In genomic region chr2:216553093-216553478, GRCh38 we compare ENCODE assay signal across 15 cellular contexts. TPM values are rescaled to one million over a fixed set of nuclear protein-coding genes. Genes with fewer than 3 reads are reported as not detected.
DNase-seq lines count a peak whose midpoint lies in the region; ATAC-seq, FAIRE-seq and TF ChIP-seq lines count a peak whose summit lies in the region.
"Had no signal": no experiment of that assay in that cellular context is flagged by ENCODE, and none has a peak within 500 bp of the region (broad histone marks: within the 10 kb centered on the region; RNA-seq: fewer than 3 reads in every experiment).

No MANE protein-coding gene starts in this region.

- TF ChIP-seq CTCF in astrocyte of the spinal cord (IDR thresholded peaks at IDR 0.05; ENCODE audit: low read depth, low read length) (no peak), keratinocyte (optimal IDR thresholded peaks at IDR 0.05 in 1 of 3, IDR thresholded peaks at IDR 0.05 in 1 of 3, conservative IDR thresholded peaks at IDR 0.05 in 1 of 3; ENCODE audit: extremely low read depth in 1 of 3, insufficient read depth in 2 of 3, low read length in 3 of 3) (no peak), nephron progenitor cell (IDR thresholded peaks at IDR 0.05) (no peak)

- H3K9me3 Mint-ChIP-seq in nephron progenitor cell = no peaks in the 10 kb centered on the region
- H3K9me3 Mint-ChIP-seq: activated naive CD4-positive, alpha-beta T cell treated with anti-CD3 and anti-CD28 coated beads, Interleukin-2, amount 50 U/mL, for 72 hours; CD4-positive, alpha-beta T cell had no signal

- no peak overlapping the region for H3K4me2 ChIP-seq in keratinocyte (ENCODE audit: control insufficient read depth, extremely low read depth, insufficient read depth, low read depth, low read length)

- peaks cover 72% of the 10 kb centered on the region for H3K4me1 Mint-ChIP-seq in nephron progenitor cell

- H3K27me3 ChIP-seq in keratinocyte (ENCODE audit: control insufficient read depth, extremely low read depth, insufficient read depth, low read length) (no peaks in the 10 kb centered on the region), stomach smooth muscle (ENCODE audit: control insufficient read depth in 1 of 2, insufficient read depth in 2 of 2, low read length in 2 of 2) (no peaks in the 10 kb centered on the region)
- H3K27me3 ChIP-seq: right lobe of liver had no signal

- no peak overlapping the region for H3K27ac Mint-ChIP-seq in nephron progenitor cell
- H3K27ac Mint-ChIP-seq: activated naive CD4-positive, alpha-beta T cell treated with anti-CD3 and anti-CD28 coated beads, Interleukin-2, amount 50 U/mL, for 72 hours; CD4-positive, alpha-beta T cell had no signal

- peak; percentile 32 for DNase-seq in HT1080 (ENCODE audit: low read depth)
- peak; percentile 42 for DNase-seq in astrocyte of the spinal cord (ENCODE audit: low read depth, low spot score)
- DNase-seq in keratinocyte (ENCODE audit: low read depth, low spot score) = no peak
- DNase-seq in ACHN = no peak
- no peak for DNase-seq in nephron progenitor cell
- no peak for DNase-seq in NK-92 (lab: John Stamatoyannopoulos, UW; ENCODE audit: unreplicated experiment)
- DNase-seq: CD4-positive, alpha-beta T cell; immature natural killer cell; Karpas-422; NCI-H1694 treated with DMSO at 0.1 percent for 48 hours; NCI-H774; right lobe of liver had no signal

- no peak for ATAC-seq in GM18907 (IDR thresholded peaks at IDR 0.05; ENCODE audit: unreplicated experiment)
- ATAC-seq: activated naive CD4-positive, alpha-beta T cell treated with anti-CD3 and anti-CD28 coated beads, Interleukin-2, amount 50 U/mL, for 72 hours had no signal

- H4K20me1 ChIP-seq in keratinocyte (ENCODE audit: control insufficient read depth, extremely low read depth, insufficient read depth, low read length) = no peaks in the 10 kb centered on the region

- H2AFZ ChIP-seq in keratinocyte (ENCODE audit: control insufficient read depth, low read length) = no peak overlapping the region

- no peak overlapping the region for H3K4me3 ChIP-seq in astrocyte of the spinal cord (ENCODE audit: low read depth, low read length)
- H3K4me3 ChIP-seq in keratinocyte (ENCODE audit: control insufficient read depth in 2 of 3, extremely low read depth in 1 of 3, insufficient read depth in 2 of 3, low read depth in 1 of 3, low read length in 3 of 3) = no peak overlapping the region
- H3K4me3 ChIP-seq in stomach smooth muscle (ENCODE audit: low read length in 2 of 2) = no peak overlapping the region
- H3K4me3 ChIP-seq: right lobe of liver had no signal

- no peaks in the 10 kb centered on the region for H3K79me2 ChIP-seq in keratinocyte (ENCODE audit: control insufficient read depth, insufficient read depth, low read length)

- H3K36me3 Mint-ChIP-seq in nephron progenitor cell (ENCODE audit: low read depth) = no peaks in the 10 kb centered on the region
- H3K36me3 Mint-ChIP-seq: activated naive CD4-positive, alpha-beta T cell treated with anti-CD3 and anti-CD28 coated beads, Interleukin-2, amount 50 U/mL, for 72 hours had no signal

- H3K36me3 ChIP-seq in keratinocyte (ENCODE audit: control insufficient read depth in 2 of 2, extremely low read depth in 1 of 2, insufficient read depth in 2 of 2, low read length in 2 of 2) = no peaks in the 10 kb centered on the region
- H3K36me3 ChIP-seq in stomach smooth muscle (ENCODE audit: control insufficient read depth in 2 of 2, insufficient read depth in 2 of 2, low read length in 2 of 2) = no peaks in the 10 kb centered on the region
- H3K36me3 ChIP-seq: right lobe of liver had no signal

- in situ Hi-C loops in astrocyte of the spinal cord (cut with HindIII; ENCODE audit: low sequenced_read_pairs) = no loop called here
- in situ Hi-C loops in ACHN (cut with HindIII; ENCODE audit: low pct_ligation_motif_present, low pct_unique_long_range_greater_than_20kb, low sequenced_read_pairs) = no loop called here

- peak; percentile 67 for FAIRE-seq in keratinocyte (lab: Jason Lieb, UNC)

- H3K9ac ChIP-seq in keratinocyte (ENCODE audit: control insufficient read depth, extremely low read depth, insufficient read depth, low read length) (no peak overlapping the region), stomach smooth muscle (ENCODE audit: low read length in 2 of 2) (peak overlapping the region in 1 of 2 donors; percentile 29)

- H3K27me3 Mint-ChIP-seq in nephron progenitor cell (ENCODE audit: low read depth, poor library complexity) = peaks cover 4% of the 10 kb centered on the region
- H3K27me3 Mint-ChIP-seq: CD4-positive, alpha-beta T cell had no signal

- dilution Hi-C loops in keratinocyte (cut with MboI; ENCODE audit: extremely low pct_ligation_motif_present, low sequenced_read_pairs) = no loop called here

- no peak overlapping the region for H3K4me3 Mint-ChIP-seq in nephron progenitor cell
- H3K4me3 Mint-ChIP-seq: CD4-positive, alpha-beta T cell had no signal

- H3K9me3 ChIP-seq in keratinocyte (ENCODE audit: control insufficient read depth, low read depth, low read length) (no peaks in the 10 kb centered on the region), stomach smooth muscle (ENCODE audit: control insufficient read depth in 2 of 2, low read length in 2 of 2) (no peaks in the 10 kb centered on the region)
- H3K9me3 ChIP-seq: right lobe of liver had no signal

- H3K4me1 ChIP-seq in keratinocyte (ENCODE audit: control insufficient read depth, extremely low read depth, insufficient read depth, low read length) = peaks cover 43% of the 10 kb centered on the region
- H3K4me1 ChIP-seq in stomach smooth muscle (ENCODE audit: control insufficient read depth, insufficient read depth, low read length) = peaks cover 68% of the 10 kb centered on the region
- H3K4me1 ChIP-seq: right lobe of liver had no signal

- no peaks in the 10 kb centered on the region for H3K9me1 ChIP-seq in keratinocyte (ENCODE audit: control insufficient read depth, extremely low read depth, insufficient read depth, low read length)

- H3K27ac ChIP-seq in keratinocyte (ENCODE audit: control insufficient read depth, insufficient read depth, low read length) (peak overlapping the region; percentile 42), stomach smooth muscle (ENCODE audit: low read length) (peak overlapping the region; percentile 85)
- H3K27ac ChIP-seq: right lobe of liver had no signal

RNA-seq across cellular contexts. Expression of gene RPL37A, which starts 54.4 kb away (rescaled TPM):
- total RNA-seq in HT1080 (2014; rRNA removed; shearing (Covaris generic)) = 2,842 and 5,277 TPM in 2 replicates
- polyA plus RNA-seq in HT1080 (2015; cell fraction: cytosol; rRNA removed) = 1,886 and 2,167 TPM in 2 replicates
- polyA plus RNA-seq in HT1080 (2015; cell fraction: nucleus; rRNA removed) = 570 and 587 TPM in 2 replicates
- 1,858 to 4,257 TPM (median 3,899 TPM) in 3 replicates for polyA plus RNA-seq in keratinocyte
- polyA plus RNA-seq in keratinocyte (2011; ENCODE audit: low read depth) = 4,600 TPM
- 2,058 and 2,504 TPM in 2 replicates for polyA plus RNA-seq in keratinocyte (2011; cell fraction: cytosol; rRNA removed)
- 771 and 780 TPM in 2 replicates for polyA plus RNA-seq in keratinocyte (2011; cell fraction: nucleus; rRNA removed)
- polyA plus RNA-seq in keratinocyte (2012; ENCODE audit: low replicate concordance) = 4,782 and 6,727 TPM in 2 replicates
- 404 to 934 TPM (median 861 TPM) in 3 replicates for polyA minus RNA-seq in keratinocyte
- polyA minus RNA-seq in keratinocyte (2011; cell fraction: cytosol; rRNA and poly(A)+ RNA removed) = 1,907 TPM
- polyA minus RNA-seq in keratinocyte (2011; cell fraction: nucleus; rRNA and poly(A)+ RNA removed) = 202 and 323 TPM in 2 replicates

Comparison
In these comparisons a context has a peak if more than half of its experiments do, and no peak if none do; other contexts are left out.
1. DNase-seq: peak in HT1080 (single experiment) and astrocyte of the spinal cord (single experiment); none in keratinocyte (single experiment), ACHN (single experiment), nephron progenitor cell (single experiment) and NK-92 (single experiment).